ENCODE assay signal across 21 cellular contexts in genomic region chr12:101881228-101881627, GRCh38. TPM values are rescaled to one million over a fixed set of nuclear protein-coding genes. Genes with fewer than 3 reads are reported as not detected.
DNase-seq lines count a peak whose midpoint lies in the region; ATAC-seq, FAIRE-seq and TF ChIP-seq lines count a peak whose summit lies in the region.
"Had no signal": no experiment of that assay in that cellular context is flagged by ENCODE, and none has a peak within 500 bp of the region (broad histone marks: within the 10 kb centered on the region; RNA-seq: fewer than 3 reads in every experiment).

No MANE protein-coding gene starts in this region.

- H3K27ac ChIP-seq in HepG2 (ENCODE audit: extremely low read length, insufficient read depth, low read length) (no peak overlapping the region), right lobe of liver (no peak overlapping the region), GM12878 (ENCODE audit: control insufficient read depth, insufficient read depth) (no peak overlapping the region), lower lobe of right lung (peak overlapping the region; percentile 20)
- H3K27ac ChIP-seq: RWPE1, SK-N-MC had no signal

- H2AFZ ChIP-seq in HepG2 (ENCODE audit: low read length) (no peak overlapping the region), GM12878 (ENCODE audit: control insufficient read depth, low read depth, low read length) (no peak overlapping the region)

- peaks cover 45% of the 10 kb centered on the region for H3K79me2 ChIP-seq in HepG2 (ENCODE audit: insufficient read depth, low read length)
- H3K79me2 ChIP-seq in GM12878 (ENCODE audit: control insufficient read depth, insufficient read depth, low read length) = peaks cover 73% of the 10 kb centered on the region

- TF ChIP-seq RAD21 in HepG2 (CRISPR knock-in tag; IDR thresholded peaks at IDR 0.05) (no peak), GM12878 (IDR thresholded peaks at IDR 0.05; ENCODE audit: insufficient read depth, low read depth, low read length) (no peak)

- no TSS peak for BruUV-seq in HepG2 (replicated peaks; lab: Mats Ljungman, UMichigan)
- BruUV-seq in GM12878 (replicated peaks; lab: Mats Ljungman, UMichigan) = no TSS peak

- DNase-seq in HepG2 (ENCODE audit: low spot score) = no peak
- no peak for DNase-seq in right lobe of liver
- DNase-seq in GM12878 (ENCODE audit: low read depth, low spot score) = no peak
- DNase-seq in lower lobe of right lung = no peak
- no peak for DNase-seq in NCI-H187 (lab: John Stamatoyannopoulos, UW)
- DNase-seq in NCI-H146 (lab: John Stamatoyannopoulos, UW) = no peak
- DNase-seq in activated CD4-positive, alpha-beta T cell treated with anti-CD3 and anti-CD28 coated beads, Interleukin-2, amount 50 U/mL, for 48 hours = no peak
- DNase-seq in DMS53 (lab: John Stamatoyannopoulos, UW) = no peak
- DNase-seq: EL, GF-D8, KBM-7, NCI-H1092, NCI-H1436, NCI-H2029, NCI-H2227 treated with DMSO at 0.1 percent for 48 hours, NCI-H510A, NCI-H748 treated with DMSO at 0.1 percent for 48 hours, SHP77 treated with DMSO at 0.1 percent for 48 hours had no signal

- WGBS in HepG2 (ENCODE audit: low lambda C conversion rate) = 98% methylated on average over 4 of the region's 4 CpGs
- 83% methylated on average over 4 of the region's 4 CpGs for WGBS in right lobe of liver (ENCODE audit: insufficient coverage, low coverage, low lambda C conversion rate, missing lambda C conversion rate)
- WGBS in GM12878 (ENCODE audit: insufficient coverage, insufficient replicate concordance, low lambda C conversion rate, missing lambda C conversion rate) = 96% methylated on average over 4 of the region's 4 CpGs

- H3K9me3 ChIP-seq in HepG2 (ENCODE audit: low read length) = no peaks in the 10 kb centered on the region
- H3K9me3 ChIP-seq in right lobe of liver = no peaks in the 10 kb centered on the region
- H3K9me3 ChIP-seq in GM12878 (replicated peaks; ENCODE audit: control insufficient read depth, insufficient read depth, low read length) = no peaks in the 10 kb centered on the region
- H3K9me3 ChIP-seq in lower lobe of right lung = no peaks in the 10 kb centered on the region

- ATAC-seq in HepG2 (no peak), right lobe of liver (no peak), GM12878 (no peak), lower lobe of right lung (no peak)

- SMC1A ChIA-PET in GM12878 (lab: Charles Lee; ENCODE audit: uncharacterized antibody, unreplicated experiment) = interaction anchor here (0.6 to 2.6 kb wide), 10 partner anchors 8 to 52 kb away, joined by 3 to 16 read pairs (median 4); no protein-coding TSS in a partner anchor

- TF ChIP-seq POLR2A in HepG2 (IDR thresholded peaks at IDR 0.05; ENCODE audit: insufficient read depth in 1 of 2, low read depth in 2 of 2, low read length in 2 of 2) (no peak), right lobe of liver (IDR thresholded peaks at IDR 0.05) (no peak), GM12878 (IDR thresholded peaks at IDR 0.05; ENCODE audit: low read depth, low read length) (no peak)

- TF ChIP-seq EP300 in HepG2 (IDR thresholded peaks at IDR 0.05; ENCODE audit: low read depth in 2 of 2, low read length in 2 of 2) = no peak
- no peak for TF ChIP-seq EP300 in HepG2 (CRISPR knock-in tag; IDR thresholded peaks at IDR 0.05; ENCODE audit: borderline replicate concordance)
- TF ChIP-seq EP300 in GM12878 (IDR thresholded peaks at IDR 0.05; ENCODE audit: borderline replicate concordance in 1 of 2, control insufficient read depth in 1 of 2, low read depth in 2 of 2, low read length in 2 of 2) = no peak

- H3K9ac ChIP-seq in HepG2 (ENCODE audit: insufficient read depth, low read depth, low read length) (no peak overlapping the region), GM12878 (ENCODE audit: control insufficient read depth, insufficient read depth, low read length) (no peak overlapping the region; the same call in 1 of the 2 replicates)

- intact Hi-C loops in HepG2 (cut with micrococcal nuclease; ENCODE audit: unreplicated experiment) = no loop called here
- intact Hi-C loops in right lobe of liver (cut with DNase I) = no loop called here
- intact Hi-C loops in GM12878 (cut with micrococcal nuclease; ENCODE audit: unreplicated experiment) = no loop called here
- intact Hi-C loops in lower lobe of right lung (cut with DNase I) = no loop called here

- CTCF ChIA-PET in HepG2 (lab: Yijun Ruan, JAX; ENCODE audit: low intra/inter-chr PET ratio, low total read pairs) = no interaction called here
- CTCF ChIA-PET in GM12878 (lab: Yijun Ruan, JAX) = interaction anchor here (1.1 to 1.9 kb wide), 7 partner anchors 10 to 56 kb away, joined by 3 to 11 read pairs (median 4); no protein-coding TSS in a partner anchor

- H3K4me2 ChIP-seq in HepG2 (ENCODE audit: low read depth, low read length) (peak overlapping the region; percentile 36; the same call in 1 of the 2 replicates), GM12878 (ENCODE audit: control insufficient read depth, insufficient read depth) (peak overlapping the region; percentile 82)

- RAD21 ChIA-PET in GM12878 (lab: Charles Lee; ENCODE audit: unreplicated experiment) = interaction anchor here (0.6 to 1.9 kb wide), 8 partner anchors 18 to 58 kb away, joined by 3 to 7 read pairs (median 3); no protein-coding TSS in a partner anchor

- in situ Hi-C loops in HepG2 (cut with HindIII; ENCODE audit: extremely low pct_ligation_motif_present, low pct_unique_long_range_greater_than_20kb) (no loop called here), GM12878 (cut with MboI) (no loop called here)

- H3K4me3 ChIP-seq in HepG2 (replicated peaks in 1 of 3; ENCODE audit: insufficient read depth in 1 of 3, low read depth in 2 of 3, low read length in 3 of 3) (no peak overlapping the region), right lobe of liver (no peak overlapping the region), GM12878 (peak overlapping the region; percentile 89), lower lobe of right lung (peak overlapping the region; percentile 93)
- H3K4me3 ChIP-seq: SK-N-MC had no signal

- POLR2A ChIA-PET in HepG2 (lab: Yijun Ruan, JAX) = no interaction called here
- POLR2A ChIA-PET in GM12878 (lab: Charles Lee) = interaction anchor here (0.7 to 2.1 kb wide), 5 partner anchors 10 to 28 kb away, joined by 3 to 7 read pairs (median 6); no protein-coding TSS in a partner anchor

- no peak for TF ChIP-seq CTCF in HepG2 (CRISPR knock-in tag; IDR thresholded peaks at IDR 0.05)
- TF ChIP-seq CTCF in right lobe of liver (IDR thresholded peaks at IDR 0.05) = no peak
- no peak for TF ChIP-seq CTCF in GM12878 (IDR thresholded peaks at IDR 0.05 in 2 of 3, conservative IDR thresholded peaks at IDR 0.05 in 1 of 3; ENCODE audit: control insufficient read depth in 2 of 3, extremely low read depth in 1 of 3, insufficient read depth in 1 of 3, low read depth in 3 of 3, low read length in 3 of 3)
- TF ChIP-seq CTCF in lower lobe of right lung (IDR thresholded peaks at IDR 0.05) = no peak

- FAIRE-seq in HepG2 (lab: Jason Lieb, UNC) = no peak
- FAIRE-seq in GM12878 (lab: Jason Lieb, UNC) = no peak
- FAIRE-seq: D721Med had no signal

- H3K27me3 ChIP-seq in HepG2 (ENCODE audit: control insufficient read depth in 1 of 2, insufficient read depth in 2 of 2, low read length in 2 of 2) = no peaks in the 10 kb centered on the region; a peak in 1 of 5 replicates
- H3K27me3 ChIP-seq in right lobe of liver = no peaks in the 10 kb centered on the region
- no peaks in the 10 kb centered on the region for H3K27me3 ChIP-seq in GM12878 (replicated peaks in 1 of 2; ENCODE audit: control insufficient read depth in 2 of 2, insufficient read depth in 2 of 2, low read length in 1 of 2)
- H3K27me3 ChIP-seq in lower lobe of right lung (ENCODE audit: low read depth) = no peaks in the 10 kb centered on the region

- H4K20me1 ChIP-seq in HepG2 (ENCODE audit: insufficient read depth, low read length) (no peaks in the 10 kb centered on the region), GM12878 (ENCODE audit: control insufficient read depth, insufficient read depth) (no peaks in the 10 kb centered on the region; the same call in 1 of the 2 replicates)

- H3K36me3 ChIP-seq in HepG2 (replicated peaks in 1 of 2; ENCODE audit: control insufficient read depth in 1 of 2, insufficient read depth in 2 of 2, low read length in 2 of 2) = peaks cover under 1 to 4% of the 10 kb centered on the region in 2 experiments; a peak in 1 of 5 replicates
- no peaks in the 10 kb centered on the region for H3K36me3 ChIP-seq in right lobe of liver
- H3K36me3 ChIP-seq in GM12878 (ENCODE audit: control insufficient read depth in 2 of 2, insufficient read depth in 2 of 2, low read length in 1 of 2) = peaks cover 0 to 14% of the 10 kb centered on the region in 2 experiments; a peak in 1 of 4 replicates
- H3K36me3 ChIP-seq in lower lobe of right lung = no peaks in the 10 kb centered on the region

- H3K4me1 ChIP-seq in HepG2 (ENCODE audit: insufficient read depth, low read length) = peaks cover 75% of the 10 kb centered on the region
- no peaks in the 10 kb centered on the region for H3K4me1 ChIP-seq in right lobe of liver
- peaks cover 5% of the 10 kb centered on the region; the same call in 1 of the 2 replicates for H3K4me1 ChIP-seq in GM12878 (ENCODE audit: control insufficient read depth, insufficient read depth, low read length)
- peaks cover 38% of the 10 kb centered on the region for H3K4me1 ChIP-seq in lower lobe of right lung

RNA-seq across cellular contexts. Expression of gene DRAM1, which starts 3.8 kb away (rescaled TPM):
- total RNA-seq in HepG2 (2016; rRNA removed; fragmentation: Illumina TruSeq; extraction: Trizol) = 18.1 and 20.9 TPM in 2 replicates
- 11.5 and 14.6 TPM in 2 replicates for total RNA-seq in HepG2 (2016; cell fraction: cytosol; rRNA removed; fragmentation: Illumina TruSeq; extraction: Trizol; ENCODE audit: low read depth)
- total RNA-seq in HepG2 (2016; cell fraction: insoluble cytoplasmic fraction; rRNA removed; fragmentation: Illumina TruSeq; extraction: Trizol) = 15.8 and 19.6 TPM in 2 replicates
- total RNA-seq in HepG2 (2016; cell fraction: membrane; rRNA removed; fragmentation: Illumina TruSeq; extraction: Trizol) = 26.0 and 26.2 TPM in 2 replicates
- 20.6 and 21.4 TPM in 2 replicates for total RNA-seq in HepG2 (2016; cell fraction: nucleus; rRNA removed; fragmentation: Illumina TruSeq; extraction: Trizol)
- polyA plus RNA-seq in HepG2 (2011; rRNA removed) = 31.2 and 32.6 TPM in 2 replicates
- polyA plus RNA-seq in HepG2 (2011; cell fraction: cytosol; rRNA removed) = 23.6 and 32.3 TPM in 2 replicates
- polyA plus RNA-seq in HepG2 (2011; cell fraction: nucleus; rRNA removed) = 11.3 and 11.9 TPM in 2 replicates
- polyA plus RNA-seq in HepG2 (2012) = 20.1 and 41.9 TPM in 2 replicates
- polyA plus RNA-seq in HepG2 (2016; cell fraction: cytosol; fragmentation: Illumina TruSeq; extraction: Trizol; ENCODE audit: low read depth) = 18.7 and 22.4 TPM in 2 replicates
- polyA plus RNA-seq in HepG2 (2016; cell fraction: insoluble cytoplasmic fraction; fragmentation: Illumina TruSeq; extraction: Trizol; ENCODE audit: low read depth) = 19.3 and 21.9 TPM in 2 replicates
- polyA plus RNA-seq in HepG2 (2016; cell fraction: membrane; fragmentation: Illumina TruSeq; extraction: Trizol; ENCODE audit: low read depth) = 22.0 and 22.8 TPM in 2 replicates
- 32.2 and 34.3 TPM in 2 replicates for polyA plus RNA-seq in HepG2 (2016; cell fraction: nucleus; fragmentation: Illumina TruSeq; extraction: Trizol; ENCODE audit: insufficient read depth, low read depth)
- polyA minus RNA-seq in HepG2 (2011; rRNA and poly(A)+ RNA removed; ENCODE audit: low replicate concordance) = 30.9 and 36.6 TPM in 2 replicates
- polyA minus RNA-seq in HepG2 (2011; cell fraction: cytosol; rRNA and poly(A)+ RNA removed) = 22.9 and 27.9 TPM in 2 replicates
- polyA minus RNA-seq in HepG2 (2011; cell fraction: nucleus; rRNA and poly(A)+ RNA removed) = 34.3 and 35.8 TPM in 2 replicates
- 10 to 100 TPM in 1 of 6 experiments, 1 to 10 TPM in 5; 2.2 to 11.3 (median 4.3) TPM for total RNA-seq in right lobe of liver
- 283 and 300 TPM in 2 replicates for total RNA-seq in GM12878 (2013; cell fraction: nucleolus; rRNA removed)
- 34.0 and 41.1 TPM in 2 replicates for total RNA-seq in GM12878 (2014; rRNA removed)
- total RNA-seq in GM12878 (2014; rRNA removed; fragmentation: Illumina TruSeq; extraction: Trizol) = 35.2 and 39.4 TPM in 2 replicates
- total RNA-seq in GM12878 (2021) = 38.7 and 41.6 TPM in 2 replicates
- 17.1 TPM for polyA plus RNA-seq in GM12878 (2011; ENCODE audit: low read depth)
- 58.7 and 67.3 TPM in 2 replicates for polyA plus RNA-seq in GM12878 (2011; rRNA removed)
- polyA plus RNA-seq in GM12878 (2011; cell fraction: cytosol; rRNA removed) = 25.7 and 35.5 TPM in 2 replicates
- polyA plus RNA-seq in GM12878 (2011; cell fraction: nucleus; rRNA removed) = 22.0 and 23.4 TPM in 2 replicates
- 32.6 and 42.2 TPM in 2 replicates for polyA plus RNA-seq in GM12878 (2012)
- polyA plus RNA-seq in GM12878 (2014; fragmentation: Illumina TruSeq; extraction: Trizol) = 32.9 and 57.7 TPM in 2 replicates
- polyA plus RNA-seq in GM12878 (2014; fragmentation: Nextera tagmentation; extraction: Ambion mirVana) = 10 to 100 TPM; 22.4 to 34.8 TPM
- polyA plus RNA-seq in GM12878 (2014; rRNA removed) = 45.9 and 47.2 TPM in 2 replicates
- polyA plus RNA-seq in GM12878 (2016; fragmentation: Nextera tagmentation; extraction: Ambion mirVana) = 10 to 100 TPM; 89.1 to 91.5 TPM
- 76.8 and 90.8 TPM in 2 replicates for polyA minus RNA-seq in GM12878 (2011; rRNA and poly(A)+ RNA removed)
- 12.6 and 17.9 TPM in 2 replicates for polyA minus RNA-seq in GM12878 (2011; cell fraction: cytosol; rRNA and poly(A)+ RNA removed)
- 56.1 and 123 TPM in 2 replicates for polyA minus RNA-seq in GM12878 (2011; cell fraction: nucleus; rRNA and poly(A)+ RNA removed)
- 148 TPM for total RNA-seq in lower lobe of right lung

RNA-seq across cellular contexts. Expression of gene GNPTAB, which starts 50.5 kb away (rescaled TPM):
- total RNA-seq in HepG2 (2016; rRNA removed; fragmentation: Illumina TruSeq; extraction: Trizol) (19.4 and 23.0 TPM in 2 replicates), right lobe of liver (10 to 100 TPM in 5 of 6 experiments, 1 to 10 TPM in 1; 8.8 to 17.4 (median 14.1) TPM), GM12878 (2014; rRNA removed) (32.0 and 33.6 TPM in 2 replicates), GM12878 (2014; rRNA removed; fragmentation: Illumina TruSeq; extraction: Trizol) (36.8 and 38.9 TPM in 2 replicates), GM12878 (2021) (31.3 and 36.0 TPM in 2 replicates), lower lobe of right lung (59.2 TPM)
- 12.6 and 12.8 TPM in 2 replicates for total RNA-seq in HepG2 (2016; cell fraction: cytosol; rRNA removed; fragmentation: Illumina TruSeq; extraction: Trizol; ENCODE audit: low read depth)
- total RNA-seq in HepG2 (2016; cell fraction: insoluble cytoplasmic fraction; rRNA removed; fragmentation: Illumina TruSeq; extraction: Trizol) = 20.1 and 20.3 TPM in 2 replicates
- 21.4 and 29.8 TPM in 2 replicates for total RNA-seq in HepG2 (2016; cell fraction: membrane; rRNA removed; fragmentation: Illumina TruSeq; extraction: Trizol)
- total RNA-seq in HepG2 (2016; cell fraction: nucleus; rRNA removed; fragmentation: Illumina TruSeq; extraction: Trizol) = 19.1 and 24.0 TPM in 2 replicates
- polyA plus RNA-seq in HepG2 (2011; rRNA removed) (10.4 and 13.6 TPM in 2 replicates), GM12878 (2011; rRNA removed) (37.4 and 52.1 TPM in 2 replicates), GM12878 (2014; fragmentation: Illumina TruSeq; extraction: Trizol) (36.8 and 43.9 TPM in 2 replicates), GM12878 (2014; fragmentation: Nextera tagmentation; extraction: Ambion mirVana) (10 to 100 TPM in 1 of 2 experiments, 1 to 10 TPM in 1; 9.8 to 10.5 TPM), GM12878 (2014; rRNA removed) (21.5 and 24.9 TPM in 2 replicates), GM12878 (2016; fragmentation: Nextera tagmentation; extraction: Ambion mirVana) (10 to 100 TPM; 34.5 to 38.0 TPM)
- 7.1 and 11.0 TPM in 2 replicates for polyA plus RNA-seq in HepG2 (2011; cell fraction: cytosol; rRNA removed)
- polyA plus RNA-seq in HepG2 (2011; cell fraction: nucleus; rRNA removed) = 6.4 and 7.0 TPM in 2 replicates
- polyA plus RNA-seq in HepG2 (2012) = 12.2 and 13.2 TPM in 2 replicates
- polyA plus RNA-seq in HepG2 (2016; cell fraction: cytosol; fragmentation: Illumina TruSeq; extraction: Trizol; ENCODE audit: low read depth) = 15.5 and 16.7 TPM in 2 replicates
- polyA plus RNA-seq in HepG2 (2016; cell fraction: insoluble cytoplasmic fraction; fragmentation: Illumina TruSeq; extraction: Trizol; ENCODE audit: low read depth) = 15.6 and 15.9 TPM in 2 replicates
- 18.2 and 19.1 TPM in 2 replicates for polyA plus RNA-seq in HepG2 (2016; cell fraction: membrane; fragmentation: Illumina TruSeq; extraction: Trizol; ENCODE audit: low read depth)
- 19.0 and 19.8 TPM in 2 replicates for polyA plus RNA-seq in HepG2 (2016; cell fraction: nucleus; fragmentation: Illumina TruSeq; extraction: Trizol; ENCODE audit: insufficient read depth, low read depth)
- 16.1 and 37.9 TPM in 2 replicates for polyA minus RNA-seq in HepG2 (2011; rRNA and poly(A)+ RNA removed; ENCODE audit: low replicate concordance)
- 9.1 and 14.1 TPM in 2 replicates for polyA minus RNA-seq in HepG2 (2011; cell fraction: cytosol; rRNA and poly(A)+ RNA removed)
- polyA minus RNA-seq in HepG2 (2011; cell fraction: nucleus; rRNA and poly(A)+ RNA removed) = 20.2 and 20.3 TPM in 2 replicates
- 233 and 257 TPM in 2 replicates for total RNA-seq in GM12878 (2013; cell fraction: nucleolus; rRNA removed)
- 15.3 TPM for polyA plus RNA-seq in GM12878 (2011; ENCODE audit: low read depth)
- polyA plus RNA-seq in GM12878 (2011; cell fraction: cytosol; rRNA removed) = 20.2 and 21.0 TPM in 2 replicates
- polyA plus RNA-seq in GM12878 (2011; cell fraction: nucleus; rRNA removed) = 19.2 and 25.4 TPM in 2 replicates
- 18.9 and 21.7 TPM in 2 replicates for polyA plus RNA-seq in GM12878 (2012)
- 60.5 and 80.5 TPM in 2 replicates for polyA minus RNA-seq in GM12878 (2011; rRNA and poly(A)+ RNA removed)
- polyA minus RNA-seq in GM12878 (2011; cell fraction: cytosol; rRNA and poly(A)+ RNA removed) = 14.0 and 15.3 TPM in 2 replicates
- polyA minus RNA-seq in GM12878 (2011; cell fraction: nucleus; rRNA and poly(A)+ RNA removed) = 24.1 and 46.2 TPM in 2 replicates

Comparison
In these comparisons a context has a peak if more than half of its experiments do, and no peak if none do; other contexts are left out.
1. H3K4me3 ChIP-seq: peak in GM12878 (single experiment) and lower lobe of right lung (single experiment); none in HepG2 (0 of 3) and right lobe of liver (0 of 3).